Comparison of ENCODE assay signal across 7 cellular contexts in the genomic region with DNA sequence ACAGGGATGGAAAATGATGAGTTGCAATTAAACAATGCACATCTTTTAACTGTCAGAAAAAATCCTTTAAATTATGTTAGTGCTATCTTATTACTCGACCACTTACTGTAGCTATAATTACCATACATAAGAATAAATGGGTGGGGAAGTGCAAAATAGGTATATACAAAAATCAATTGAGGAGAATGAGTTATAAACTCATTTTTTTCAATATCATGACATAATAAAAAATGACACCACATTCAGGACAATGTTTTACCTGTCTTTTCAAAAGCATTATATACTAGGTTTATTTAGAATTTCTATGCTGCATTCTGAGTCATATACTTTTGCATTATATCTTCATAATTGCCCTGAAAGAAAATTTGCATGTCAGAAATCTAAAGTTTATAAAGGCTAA.
"Had no signal": no experiment of that assay in that cellular context is flagged by ENCODE, and none has a peak within 500 bp of the region (broad histone marks: within the 10 kb centered on the region; RNA-seq: fewer than 3 reads in every experiment).

No MANE protein-coding gene starts in this region.

- FAIRE-seq: H54 had no signal

- H3K9ac ChIP-seq: GM23248 had no signal

- H3K9me3 ChIP-seq: HAP-1 had no signal

- H2AFZ ChIP-seq: GM23248, GM23338 had no signal

- H3K4me3 ChIP-seq: GM23248, GM23338, HAP-1 had no signal

- H3K27ac ChIP-seq: GM23248 had no signal

- H3K36me3 ChIP-seq: HAP-1 had no signal

- H3K4me2 ChIP-seq: GM23338 had no signal

- DNase-seq: GM23248, GOT3, HCEC 1CT, HFFc6 had no signal
